In genomic region chr6:12866422-12867029, GRCh38 we compare ENCODE assay signal across 1 cellular context.
TF ChIP-seq lines count a peak whose summit lies in the region.

No MANE protein-coding gene starts in this region.

TF ChIP-seq in neural cell, 6 proteins besides CTCF, POLR2A, EP300 and RAD21 (continued from another document):
- TF ChIP-seq REST (IDR thresholded peaks at IDR 0.05; ENCODE audit: borderline replicate concordance) (no peak), TAF1 (IDR thresholded peaks at IDR 0.05; ENCODE audit: low read depth) (no peak)
